In the genomic region with DNA sequence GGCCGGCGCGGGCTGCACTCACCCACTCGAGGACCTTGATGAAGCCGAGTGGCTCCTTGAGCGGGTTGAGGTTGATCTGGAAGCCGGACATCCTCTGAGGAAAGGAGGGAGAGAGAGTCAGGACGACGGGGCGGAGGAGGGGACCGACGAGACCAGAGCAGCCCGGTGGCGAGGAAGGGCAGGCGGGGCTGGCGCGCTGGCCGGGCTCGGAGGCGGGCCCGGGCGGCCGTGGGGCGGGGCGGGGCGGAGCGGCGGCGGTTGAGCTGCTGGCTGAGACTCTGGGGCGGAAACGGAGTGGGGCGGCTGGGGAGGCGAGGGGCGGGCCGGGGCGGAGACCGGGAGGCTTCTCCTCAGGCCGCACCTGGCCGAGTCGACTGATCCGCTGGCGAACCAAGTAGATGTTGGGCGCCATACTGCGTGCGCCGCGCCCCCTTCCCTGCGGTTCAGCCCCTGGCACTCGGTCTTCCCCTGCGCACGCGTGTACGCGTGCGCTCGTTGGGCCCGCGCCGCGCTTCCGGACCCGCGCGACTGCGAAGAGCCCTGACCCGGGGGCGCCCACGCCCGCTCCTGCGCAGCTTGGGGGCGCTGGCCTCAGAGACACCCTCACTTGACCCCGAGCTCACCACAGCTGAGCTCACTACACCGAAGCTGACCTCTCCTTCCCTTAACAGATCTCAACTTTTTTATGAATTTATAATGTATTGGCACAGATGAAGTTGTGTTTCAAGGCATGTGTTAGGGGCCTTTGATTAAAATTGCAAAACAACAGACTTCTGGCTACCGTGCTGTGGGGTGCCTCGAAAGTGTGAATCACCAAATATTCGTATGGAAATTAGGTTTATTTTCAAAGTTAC, we compare ENCODE assay signal across 8 cellular contexts. TPM values are rescaled to one million over a fixed set of nuclear protein-coding genes. Genes with fewer than 3 reads are reported as not detected.
A peak's percentile ranks its signal among the peaks of the same experiment; 100 is the strongest.
DNase-seq lines count a peak whose midpoint lies in the region; ATAC-seq and TF ChIP-seq lines count a peak whose summit lies in the region.

Gene SYPL1, minus strand, starts transcription at position 195 of the 854 bp plus-strand sequence. Its CDS starts 104 bp downstream, at position 91.

- ATAC-seq in HG03196 (IDR thresholded peaks at IDR 0.05; ENCODE audit: unreplicated experiment), result peak; percentile 76
- ATAC-seq in activated CD4-positive, CD25-positive, alpha-beta regulatory T cell treated with anti-CD3 and anti-CD28 coated beads, Interleukin-2, amount 50 U/mL, for 24 hours, result peak; percentile 89 to 90

- in situ Hi-C loops in GM18951 (cut with MboI; ENCODE audit: low sequenced_read_pairs, unreplicated experiment), result no loop called here

- TF ChIP-seq POLR2A in GM18951 (IDR thresholded peaks at IDR 0.05; ENCODE audit: extremely low read depth, insufficient read depth, insufficient read length), result peak; percentile 68

- peak within 1 kb of the TSS; percentile 76 for H3K4me3 ChIP-seq in AG09309 (ENCODE audit: control insufficient read depth, low read depth, low read length)
- H3K4me3 ChIP-seq in kidney epithelial cell (ENCODE audit: low read depth, low read length), result peak within 1 kb of the TSS; percentile 71

- H3K27me3 ChIP-seq in kidney epithelial cell (ENCODE audit: control insufficient read depth, insufficient read depth, low read length), result no peaks in the 10 kb centered on the region

- TF ChIP-seq CTCF in AG09309 (IDR thresholded peaks at IDR 0.05; ENCODE audit: control insufficient read depth, insufficient read depth, low read depth, low read length, missing control alignments), result no peak
- no peak for TF ChIP-seq CTCF in kidney epithelial cell (IDR thresholded peaks at IDR 0.05; ENCODE audit: insufficient read depth, low read length, poor library complexity, severe bottlenecking)

- no peaks in the 10 kb centered on the region for H3K36me3 ChIP-seq in kidney epithelial cell (ENCODE audit: control insufficient read depth, insufficient read depth, low read length)

- DNase-seq in AG09309 (ENCODE audit: low read depth) (no peak), NCI-H345 treated with DMSO at 0.1 percent for 48 hours (lab: John Stamatoyannopoulos, UW; ENCODE audit: unreplicated experiment) (peak; percentile 86), cerebellar cortex (ENCODE audit: low spot score) (peak; percentile 82), kidney epithelial cell (ENCODE audit: low read depth) (peak; percentile 44)
- DNase-seq in stimulated activated CD4-positive, alpha-beta T cell treated with anti-CD3 and anti-CD28 coated beads, Interleukin-15, amount 100 ng/mL, for 48 hours (ENCODE audit: low read depth in 2 of 2), result peak; percentile 84 to 89

RNA-seq across cellular contexts. Expression of gene SYPL1, which starts in this region (rescaled TPM):
- total RNA-seq in kidney epithelial cell, result 67.9 and 69.0 TPM in 2 replicates
